28 cellular contexts compared by ENCODE assay signal in genomic region chr10:97099868-97100267, GRCh38.
"Had no signal": no experiment of that assay in that cellular context is flagged by ENCODE, and none has a peak within 500 bp of the region (broad histone marks: within the 10 kb centered on the region; RNA-seq: fewer than 3 reads in every experiment).

No MANE protein-coding gene starts in this region.

- FAIRE-seq: small intestine had no signal

- H3K27ac ChIP-seq: neural progenitor cell, ovary, parathyroid adenoma, psoas muscle, right lobe of liver, sigmoid colon, stomach, thoracic aorta, thyroid gland, tibial nerve, upper lobe of left lung, uterus had no signal

- H3K9me3 ChIP-seq: ovary, psoas muscle, right lobe of liver, sigmoid colon, stomach, thoracic aorta, thyroid gland, tibial nerve, upper lobe of left lung, uterus had no signal

- H2AFZ ChIP-seq: neural progenitor cell, parathyroid adenoma had no signal

- DNase-seq: nephron progenitor cell; occipital lobe; ovary; psoas muscle; right cardiac atrium; right lobe of liver; sigmoid colon; small intestine; stimulated activated CD4-positive, alpha-beta T cell treated with anti-CD3 and anti-CD28 coated beads, Interleukin-15, amount 100 ng/mL, for 24 hours; stimulated activated CD4-positive, alpha-beta T cell treated with anti-CD3 and anti-CD28 coated beads, Interleukin-2, amount 100 ng/mL, for 24 hours; stimulated activated CD4-positive, alpha-beta T cell treated with anti-CD3 and anti-CD28 coated beads, Interleukin-2, amount 100 ng/mL, for 48 hours; stimulated activated CD4-positive, alpha-beta T cell treated with anti-CD3 and anti-CD28 coated beads, Interleukin-4, amount 100 ng/mL, for 24 hours; stimulated activated naive B cell treated with anti-CD40 and anti-IgM and Interleukin-4, amounts not matched to agents 10 μg/mL and 1 μg/mL and 100 μg/mL, for 72 hours; stimulated activated naive CD4-positive, alpha-beta T cell treated with Interleukin-2 at 50 U/mL for 16 hours; stomach; thyroid gland; trophoblast cell; uterus had no signal

- H3K4me3 ChIP-seq: neural progenitor cell, ovary, psoas muscle, right lobe of liver, sigmoid colon, stomach, thoracic aorta, thyroid gland, tibial nerve, upper lobe of left lung, uterus had no signal

- H3K4me2 ChIP-seq: neural progenitor cell had no signal

- H3K79me2 ChIP-seq: parathyroid adenoma had no signal

- H3K9ac ChIP-seq: neural progenitor cell, parathyroid adenoma had no signal

- H3K36me3 Mint-ChIP-seq: naive thymus-derived CD8-positive, alpha-beta T cell; natural killer cell treated with Interleukin-12 subunit alpha and Interleukin-12 subunit beta and Interleukin-15 and Interleukin-18, amount 100 ng/mL, for 72 hours; neural progenitor cell; stimulated activated naive B cell treated with anti-CD40 and anti-IgM and Interleukin-4, amounts not matched to agents 10 μg/mL and 1 μg/mL and 100 μg/mL, for 72 hours had no signal

- H3K4me1 ChIP-seq: parathyroid adenoma, right lobe of liver had no signal

- ATAC-seq: naive thymus-derived CD8-positive, alpha-beta T cell; natural killer cell treated with Interleukin-12 subunit alpha and Interleukin-12 subunit beta and Interleukin-15 and Interleukin-18, amount 100 ng/mL, for 72 hours; psoas muscle; right cardiac atrium; right lobe of liver; stimulated activated effector memory CD8-positive, alpha-beta T cell treated with anti-CD3 and anti-CD28 coated beads, Interleukin-12 subunit alpha, Interleukin-12 subunit beta, amount 100 ng/mL, for 72 hours; stimulated activated naive B cell treated with anti-CD40 and anti-IgM and Interleukin-4, amounts not matched to agents 10 μg/mL and 1 μg/mL and 100 μg/mL, for 72 hours had no signal

- H3K27me3 ChIP-seq: neural progenitor cell, ovary, right lobe of liver, thyroid gland, upper lobe of left lung, uterus had no signal

- H3K36me3 ChIP-seq: neural progenitor cell, ovary, right lobe of liver, sigmoid colon, stomach, thoracic aorta, thyroid gland, tibial nerve, upper lobe of left lung, uterus had no signal

- H3K9me3 Mint-ChIP-seq: naive thymus-derived CD8-positive, alpha-beta T cell; natural killer cell treated with Interleukin-12 subunit alpha and Interleukin-12 subunit beta and Interleukin-15 and Interleukin-18, amount 100 ng/mL, for 72 hours; nephron progenitor cell; stimulated activated effector memory CD8-positive, alpha-beta T cell treated with anti-CD3 and anti-CD28 coated beads, Interleukin-12 subunit alpha, Interleukin-12 subunit beta, amount 100 ng/mL, for 72 hours; stimulated activated naive B cell treated with anti-CD40 and anti-IgM and Interleukin-4, amounts not matched to agents 10 μg/mL and 1 μg/mL and 100 μg/mL, for 72 hours; stimulated activated naive CD8-positive, alpha-beta T cell treated with anti-CD3 and anti-CD28 coated beads, Interleukin-15, Interleukin-2, amounts not matched to agents 100 ng/mL and 50 ng/mL, for 24 hours had no signal

- H3K27ac Mint-ChIP-seq: naive thymus-derived CD8-positive, alpha-beta T cell; natural killer cell treated with Interleukin-12 subunit alpha and Interleukin-12 subunit beta and Interleukin-15 and Interleukin-18, amount 100 ng/mL, for 72 hours; progenitor cell of endocrine pancreas; stimulated activated effector memory CD8-positive, alpha-beta T cell treated with anti-CD3 and anti-CD28 coated beads, Interleukin-12 subunit alpha, Interleukin-12 subunit beta, amount 100 ng/mL, for 72 hours; stimulated activated naive B cell treated with anti-CD40 and anti-IgM and Interleukin-4, amounts not matched to agents 10 μg/mL and 1 μg/mL and 100 μg/mL, for 72 hours; stimulated activated naive CD8-positive, alpha-beta T cell treated with anti-CD3 and anti-CD28 coated beads, Interleukin-15, Interleukin-2, amounts not matched to agents 100 ng/mL and 50 ng/mL, for 24 hours had no signal

- H3K4me3 Mint-ChIP-seq: naive thymus-derived CD8-positive, alpha-beta T cell; natural killer cell treated with Interleukin-12 subunit alpha and Interleukin-12 subunit beta and Interleukin-15 and Interleukin-18, amount 100 ng/mL, for 72 hours; nephron progenitor cell; neural progenitor cell; stimulated activated effector memory CD8-positive, alpha-beta T cell treated with anti-CD3 and anti-CD28 coated beads, Interleukin-12 subunit alpha, Interleukin-12 subunit beta, amount 100 ng/mL, for 72 hours; stimulated activated naive B cell treated with anti-CD40 and anti-IgM and Interleukin-4, amounts not matched to agents 10 μg/mL and 1 μg/mL and 100 μg/mL, for 72 hours; stimulated activated naive CD8-positive, alpha-beta T cell treated with anti-CD3 and anti-CD28 coated beads, Interleukin-15, Interleukin-2, amounts not matched to agents 100 ng/mL and 50 ng/mL, for 24 hours had no signal
